16 cellular contexts compared by ENCODE assay signal in the genomic region with DNA sequence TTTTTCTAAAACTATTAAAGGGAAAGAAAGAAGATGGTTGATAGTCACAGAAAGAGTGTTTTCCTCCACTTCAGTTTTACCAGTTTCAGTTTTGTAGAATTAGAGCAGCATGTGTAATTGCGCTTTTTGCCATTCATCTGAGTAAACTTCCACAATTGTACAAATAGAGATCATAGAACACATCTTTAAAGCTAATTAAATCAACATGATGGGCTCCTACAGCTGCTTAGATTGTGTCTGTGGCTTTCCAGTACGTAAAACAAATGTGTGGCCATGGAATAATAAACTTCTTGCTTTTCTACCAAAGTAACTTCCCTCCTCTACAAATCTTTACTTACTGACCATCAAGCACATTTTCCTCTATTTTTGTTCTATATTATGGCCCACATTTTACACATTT.
"Had no signal": no experiment of that assay in that cellular context is flagged by ENCODE, and none has a peak within 500 bp of the region (broad histone marks: within the 10 kb centered on the region; RNA-seq: fewer than 3 reads in every experiment).

No MANE protein-coding gene starts in this region.

- H3K36me3 Mint-ChIP-seq: activated naive CD8-positive, alpha-beta T cell treated with anti-CD3 and anti-CD28 coated beads, Interleukin-2, amount 10 ng/mL, durations not matched to agents 7 days and 5 days; naive thymus-derived CD4-positive, alpha-beta T cell; stimulated activated memory B cell treated with anti-CD40 and anti-IgM and Interleukin-4, amounts not matched to agents 10 μg/mL and 1 μg/mL and 100 μg/mL, for 72 hours had no signal

- H3K9me3 Mint-ChIP-seq: activated naive CD8-positive, alpha-beta T cell treated with anti-CD3 and anti-CD28 coated beads, Interleukin-2, amount 10 ng/mL, durations not matched to agents 7 days and 5 days; activated T-cell treated with anti-CD3 and anti-CD28 coated beads, Interleukin-2, amount 50 U/mL, for 24 hours; stimulated activated memory B cell treated with anti-CD40 and anti-IgM and Interleukin-4, amounts not matched to agents 10 μg/mL and 1 μg/mL and 100 μg/mL, for 72 hours had no signal

- H3K27me3 ChIP-seq: ascending aorta, cardiac muscle cell, spleen, tibial nerve had no signal

- H3K4me3 Mint-ChIP-seq: activated naive CD8-positive, alpha-beta T cell treated with anti-CD3 and anti-CD28 coated beads, Interleukin-2, amount 10 ng/mL, durations not matched to agents 7 days and 5 days; activated T-cell treated with anti-CD3 and anti-CD28 coated beads, Interleukin-2, amount 50 U/mL, for 24 hours; naive thymus-derived CD4-positive, alpha-beta T cell; stimulated activated memory B cell treated with anti-CD40 and anti-IgM and Interleukin-4, amounts not matched to agents 10 μg/mL and 1 μg/mL and 100 μg/mL, for 72 hours had no signal

- FAIRE-seq: endothelial cell of umbilical vein had no signal

- DNase-seq: activated CD4-positive, alpha-beta T cell treated with anti-CD3 and anti-CD28 coated beads, Interleukin-2, amount 50 U/mL, for 4 hours; activated effector memory CD4-positive, alpha-beta T cell treated with anti-CD3 and anti-CD28 coated beads, Interleukin-2, amount 50 U/mL, for 16 hours; activated naive CD8-positive, alpha-beta T cell treated with anti-CD3 and anti-CD28 coated beads, Interleukin-2, amount 10 ng/mL, durations not matched to agents 7 days and 5 days; activated T-cell treated with anti-CD3 and anti-CD28 coated beads, Interleukin-2, amount 50 U/mL, for 24 hours; left colon; naive thymus-derived CD4-positive, alpha-beta T cell; occipital lobe; spleen; stimulated activated CD4-positive, alpha-beta T cell treated with anti-CD3 and anti-CD28 coated beads, Interleukin-1b, Interleukin-23, amount 100 ng/mL, for 48 hours had no signal

- H3K36me3 ChIP-seq: ascending aorta, cardiac muscle cell, spleen, tibial nerve had no signal

- ATAC-seq: activated CD4-positive, CD25-positive, alpha-beta regulatory T cell treated with anti-CD3 and anti-CD28 coated beads, Interleukin-2, amount 50 U/mL, for 24 hours; left colon; naive thymus-derived CD4-positive, alpha-beta T cell; stimulated activated memory B cell treated with anti-CD40 and anti-IgM and Interleukin-4, amounts not matched to agents 10 μg/mL and 1 μg/mL and 100 μg/mL, for 72 hours had no signal

- H3K27ac ChIP-seq: ascending aorta, cardiac muscle cell, spleen had no signal

- H3K27ac Mint-ChIP-seq: activated naive CD8-positive, alpha-beta T cell treated with anti-CD3 and anti-CD28 coated beads, Interleukin-2, amount 10 ng/mL, durations not matched to agents 7 days and 5 days; activated T-cell treated with anti-CD3 and anti-CD28 coated beads, Interleukin-2, amount 50 U/mL, for 24 hours; naive thymus-derived CD4-positive, alpha-beta T cell; stimulated activated memory B cell treated with anti-CD40 and anti-IgM and Interleukin-4, amounts not matched to agents 10 μg/mL and 1 μg/mL and 100 μg/mL, for 72 hours had no signal

- H3K9me3 ChIP-seq: ascending aorta, spleen, tibial nerve had no signal

- H3K4me3 ChIP-seq: ascending aorta, cardiac muscle cell, lung, spleen, tibial nerve had no signal

- H3K4me1 Mint-ChIP-seq: activated naive CD8-positive, alpha-beta T cell treated with anti-CD3 and anti-CD28 coated beads, Interleukin-2, amount 10 ng/mL, durations not matched to agents 7 days and 5 days; naive thymus-derived CD4-positive, alpha-beta T cell; stimulated activated memory B cell treated with anti-CD40 and anti-IgM and Interleukin-4, amounts not matched to agents 10 μg/mL and 1 μg/mL and 100 μg/mL, for 72 hours had no signal

- H3K27me3 Mint-ChIP-seq: activated naive CD8-positive, alpha-beta T cell treated with anti-CD3 and anti-CD28 coated beads, Interleukin-2, amount 10 ng/mL, durations not matched to agents 7 days and 5 days; activated T-cell treated with anti-CD3 and anti-CD28 coated beads, Interleukin-2, amount 50 U/mL, for 24 hours; naive thymus-derived CD4-positive, alpha-beta T cell; stimulated activated memory B cell treated with anti-CD40 and anti-IgM and Interleukin-4, amounts not matched to agents 10 μg/mL and 1 μg/mL and 100 μg/mL, for 72 hours had no signal

- H3K4me1 ChIP-seq: ascending aorta, spleen, tibial nerve had no signal
